ENCODE assay signal across 1 cellular context in the genomic region with DNA sequence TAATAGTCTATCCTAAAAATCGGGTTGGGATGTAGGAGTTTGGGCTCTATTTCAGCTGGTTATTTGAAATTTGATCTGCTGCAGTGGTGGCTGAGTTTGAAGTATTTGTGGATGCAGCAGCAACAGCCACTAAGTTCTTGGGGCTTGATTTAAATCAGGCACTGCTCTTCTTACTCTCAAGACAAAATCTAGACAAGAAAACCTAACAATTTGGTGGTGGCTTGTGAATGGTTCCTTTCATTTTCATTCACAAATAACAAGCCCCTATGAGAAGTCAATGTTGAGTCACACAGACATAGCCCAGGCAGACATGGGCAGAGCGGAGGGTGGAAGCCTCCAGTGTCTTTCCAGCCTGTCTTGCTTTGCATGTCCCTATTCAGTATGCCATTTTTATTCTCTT.
TF ChIP-seq lines count a peak whose summit lies in the region.

No MANE protein-coding gene starts in this region.

TF ChIP-seq in IMR-90, 13 proteins besides CTCF, POLR2A, EP300 and RAD21 (continued from another document):
- TF ChIP-seq NFE2L2 (IDR thresholded peaks at IDR 0.05; ENCODE audit: low read depth, low read length) (no peak), CEBPB (IDR thresholded peaks at IDR 0.05; ENCODE audit: low read depth, low read length) (no peak), RCOR1 (IDR thresholded peaks at IDR 0.05; ENCODE audit: insufficient replicate concordance, low read length) (no peak), MAZ (IDR thresholded peaks at IDR 0.05; ENCODE audit: borderline replicate concordance, low read depth, low read length) (no peak), MAFK (IDR thresholded peaks at IDR 0.05; ENCODE audit: low read depth, low read length) (no peak)
- TF ChIP-seq, protein P1, sequence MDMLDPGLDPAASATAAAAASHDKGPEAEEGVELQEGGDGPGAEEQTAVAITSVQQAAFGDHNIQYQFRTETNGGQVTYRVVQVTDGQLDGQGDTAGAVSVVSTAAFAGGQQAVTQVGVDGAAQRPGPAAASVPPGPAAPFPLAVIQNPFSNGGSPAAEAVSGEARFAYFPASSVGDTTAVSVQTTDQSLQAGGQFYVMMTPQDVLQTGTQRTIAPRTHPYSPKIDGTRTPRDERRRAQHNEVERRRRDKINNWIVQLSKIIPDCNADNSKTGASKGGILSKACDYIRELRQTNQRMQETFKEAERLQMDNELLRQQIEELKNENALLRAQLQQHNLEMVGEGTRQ (IDR thresholded peaks at IDR 0.05; ENCODE audit: low read depth, low read length): no peak
